ENCODE assay signal across 10 cellular contexts in the genomic region with DNA sequence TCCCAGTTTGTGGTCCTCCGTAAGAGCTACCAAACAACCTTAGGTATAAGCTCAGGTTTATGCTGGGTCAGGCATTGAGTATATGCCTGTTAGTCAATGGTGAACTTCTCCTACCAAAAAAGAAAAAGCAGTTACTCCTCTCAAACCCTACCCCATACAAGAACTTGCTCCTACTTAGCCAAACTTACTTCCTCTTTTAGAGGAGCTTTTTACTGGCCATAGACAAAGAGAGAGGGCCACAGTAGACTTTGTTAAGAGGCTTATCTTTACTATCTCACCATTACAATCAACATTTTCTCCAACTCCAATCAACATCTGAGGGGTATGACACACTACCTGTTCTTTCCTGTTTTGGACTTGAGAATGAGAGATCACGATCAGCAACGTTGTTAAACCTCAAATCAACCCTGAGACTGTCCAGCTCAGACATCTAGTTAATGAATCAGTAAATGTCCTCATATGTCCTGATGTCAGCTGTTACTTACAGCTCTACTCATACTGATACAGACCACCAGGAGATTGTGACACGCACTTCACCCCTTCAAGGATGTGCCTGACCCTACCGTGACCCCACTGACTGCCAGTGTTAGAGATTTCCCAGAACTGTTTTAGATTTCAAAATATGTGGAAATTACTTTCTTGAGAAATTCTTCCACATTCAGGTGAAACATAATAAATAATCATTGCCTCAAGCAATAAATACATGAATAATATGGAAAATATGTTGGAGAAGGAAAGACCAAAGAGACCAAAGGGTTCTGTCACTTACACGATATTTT. TPM values are rescaled to one million over a fixed set of nuclear protein-coding genes. Genes with fewer than 3 reads are reported as not detected.
DNase-seq lines count a peak whose midpoint lies in the region; ATAC-seq and TF ChIP-seq lines count a peak whose summit lies in the region.
"Had no signal": no experiment of that assay in that cellular context is flagged by ENCODE, and none has a peak within 500 bp of the region (broad histone marks: within the 10 kb centered on the region; RNA-seq: fewer than 3 reads in every experiment).

No MANE protein-coding gene starts in this region.

- TF ChIP-seq CTCF in natural killer cell (IDR thresholded peaks at IDR 0.05) = no peak
- TF ChIP-seq CTCF in right atrium auricular region (IDR thresholded peaks at IDR 0.05) = no peak

- peak overlapping the region; percentile 72 for H3K27ac Mint-ChIP-seq in activated CD4-positive, alpha-beta memory T cell treated with anti-CD3 and anti-CD28 coated beads for 36 hours
- H3K27ac Mint-ChIP-seq in natural killer cell = no peak overlapping the region
- H3K27ac Mint-ChIP-seq: IgD-negative memory B cell had no signal

- H3K36me3 Mint-ChIP-seq in activated CD4-positive, alpha-beta memory T cell treated with anti-CD3 and anti-CD28 coated beads for 36 hours = no peaks in the 10 kb centered on the region
- H3K36me3 Mint-ChIP-seq in natural killer cell = no peaks in the 10 kb centered on the region

- intact Hi-C loops in activated CD4-positive, alpha-beta memory T cell treated with anti-CD3 and anti-CD28 coated beads for 36 hours (cut with micrococcal nuclease) = no loop called here
- intact Hi-C loops in natural killer cell (cut with micrococcal nuclease) = no loop called here

- H3K4me3 ChIP-seq in right atrium auricular region = no peak overlapping the region
- H3K4me3 ChIP-seq: body of pancreas had no signal

- H3K9me3 Mint-ChIP-seq in activated CD4-positive, alpha-beta memory T cell treated with anti-CD3 and anti-CD28 coated beads for 36 hours = no peaks in the 10 kb centered on the region
- no peaks in the 10 kb centered on the region for H3K9me3 Mint-ChIP-seq in natural killer cell
- H3K9me3 Mint-ChIP-seq: IgD-negative memory B cell had no signal

- no peaks in the 10 kb centered on the region for H3K9me3 ChIP-seq in right atrium auricular region
- H3K9me3 ChIP-seq: body of pancreas had no signal

- ATAC-seq in GM18867 (IDR thresholded peaks at IDR 0.05; ENCODE audit: unreplicated experiment) (peak; percentile 75), HG03139 (IDR thresholded peaks at IDR 0.05; ENCODE audit: unreplicated experiment) (peak; percentile 84), natural killer cell (peak; percentile 40 to 94 (median 52)), GM18498 (IDR thresholded peaks at IDR 0.05; ENCODE audit: unreplicated experiment) (no peak)
- ATAC-seq: body of pancreas had no signal

- H3K4me3 Mint-ChIP-seq in activated CD4-positive, alpha-beta memory T cell treated with anti-CD3 and anti-CD28 coated beads for 36 hours = no peak overlapping the region
- H3K4me3 Mint-ChIP-seq in natural killer cell = no peak overlapping the region
- H3K4me3 Mint-ChIP-seq: IgD-negative memory B cell had no signal

- POLR2A ChIA-PET in activated CD4-positive, alpha-beta memory T cell treated with anti-CD3 and anti-CD28 coated beads for 36 hours (lab: Charles Lee) = interaction anchor here (1.4 kb wide), 1 partner anchor 39 kb away, joined by 5 read pairs; no protein-coding TSS in a partner anchor

- no peaks in the 10 kb centered on the region for H3K4me1 ChIP-seq in right atrium auricular region
- H3K4me1 ChIP-seq: body of pancreas had no signal

- no peaks in the 10 kb centered on the region for H3K36me3 ChIP-seq in right atrium auricular region

- no peak overlapping the region for H3K27ac ChIP-seq in right atrium auricular region
- H3K27ac ChIP-seq: body of pancreas had no signal

- no peaks in the 10 kb centered on the region for H3K27me3 Mint-ChIP-seq in activated CD4-positive, alpha-beta memory T cell treated with anti-CD3 and anti-CD28 coated beads for 36 hours
- peaks cover 7 to 9% of the 10 kb centered on the region in 2 donors for H3K27me3 Mint-ChIP-seq in natural killer cell (ENCODE audit: low read depth in 2 of 2)
- H3K27me3 Mint-ChIP-seq: IgD-negative memory B cell had no signal

- DNase-seq in activated CD4-positive, alpha-beta memory T cell treated with anti-CD3 and anti-CD28 coated beads for 36 hours = peak; percentile 52
- DNase-seq in natural killer cell (no peak), right atrium auricular region (ENCODE audit: low spot score) (no peak), T-helper 1 cell (no peak)
- DNase-seq in activated CD8-positive, alpha-beta memory T cell treated with anti-CD3 and anti-CD28 coated beads, Interleukin-2, amount 50 U/mL, for 48 hours = no peak

- H3K4me1 Mint-ChIP-seq in activated CD4-positive, alpha-beta memory T cell treated with anti-CD3 and anti-CD28 coated beads for 36 hours (ENCODE audit: low read depth) = peaks cover 13% of the 10 kb centered on the region
- no peaks in the 10 kb centered on the region for H3K4me1 Mint-ChIP-seq in natural killer cell

- CTCF ChIA-PET in activated CD4-positive, alpha-beta memory T cell treated with anti-CD3 and anti-CD28 coated beads for 36 hours (lab: Charles Lee) = interaction anchor here (1.2 to 3.3 kb wide), 4 partner anchors 14 to 512 kb away, joined by 3 to 24 read pairs (median 6); a partner anchor contains a TSS

- H3K27me3 ChIP-seq in right atrium auricular region = no peaks in the 10 kb centered on the region
- H3K27me3 ChIP-seq: body of pancreas had no signal

RNA-seq across cellular contexts. Expression of a gene that starts 18.4 kb away (rescaled TPM):
- total RNA-seq in activated CD4-positive, alpha-beta memory T cell treated with anti-CD3 and anti-CD28 coated beads for 36 hours = 10 to 100 TPM; 34.5 to 35.0 TPM
- 10 to 100 TPM; 13.9 to 26.5 (median 14.1) TPM for total RNA-seq in natural killer cell
- total RNA-seq in right atrium auricular region = 10 to 100 TPM; 17.5 to 20.9 TPM
